1 cellular context compared by ENCODE assay signal in genomic region chr2:205703471-205703870, GRCh38.
TF ChIP-seq lines count a peak whose summit lies in the region.

No MANE protein-coding gene starts in this region.

TF ChIP-seq in H1, 55 proteins besides CTCF, POLR2A, EP300 and RAD21:
- TF ChIP-seq CREB1 (IDR thresholded peaks at IDR 0.05): no peak
- no peak for TF ChIP-seq HDAC2 (IDR thresholded peaks at IDR 0.05; ENCODE audit: borderline replicate concordance in 1 of 2, low read depth in 2 of 2, low read length in 2 of 2)
- no peak for TF ChIP-seq RXRA (IDR thresholded peaks at IDR 0.05; ENCODE audit: insufficient read depth, low read depth, low read length)
- TF ChIP-seq EGR1 (IDR thresholded peaks at IDR 0.05; ENCODE audit: borderline replicate concordance, low read depth, low read length): no peak
- TF ChIP-seq MAFK (IDR thresholded peaks at IDR 0.05; ENCODE audit: low read depth, low read length): no peak
- TF ChIP-seq MAX (IDR thresholded peaks at IDR 0.05): no peak
- no peak for TF ChIP-seq JUND (IDR thresholded peaks at IDR 0.05; ENCODE audit: low read length)
- no peak for TF ChIP-seq GTF2F1 (IDR thresholded peaks at IDR 0.05; ENCODE audit: borderline replicate concordance, low read depth, low read length)
- no peak for TF ChIP-seq CBX5 (IDR thresholded peaks at IDR 0.05; ENCODE audit: low read depth, low read length)
- no peak for TF ChIP-seq TBP (IDR thresholded peaks at IDR 0.05; ENCODE audit: low read depth, low read length)
- no peak for TF ChIP-seq ATF3 (IDR thresholded peaks at IDR 0.05; ENCODE audit: insufficient read depth, low read depth, low read length)
- TF ChIP-seq KDM4A (IDR thresholded peaks at IDR 0.05; ENCODE audit: low read depth, low read length, severe bottlenecking): no peak
- TF ChIP-seq FOSL1 (IDR thresholded peaks at IDR 0.05; ENCODE audit: insufficient read depth, low read depth, low read length): no peak
- TF ChIP-seq CBX8 (IDR thresholded peaks at IDR 0.05; ENCODE audit: borderline replicate concordance, low read depth, low read length): no peak
- TF ChIP-seq CHD2 (IDR thresholded peaks at IDR 0.05; ENCODE audit: low read length): no peak
- no peak for TF ChIP-seq SAP30 (IDR thresholded peaks at IDR 0.05; ENCODE audit: insufficient read depth, insufficient replicate concordance, low read length)
- TF ChIP-seq SRF (IDR thresholded peaks at IDR 0.05; ENCODE audit: low read depth, low read length): no peak
